10 cellular contexts compared by ENCODE assay signal in the genomic region with DNA sequence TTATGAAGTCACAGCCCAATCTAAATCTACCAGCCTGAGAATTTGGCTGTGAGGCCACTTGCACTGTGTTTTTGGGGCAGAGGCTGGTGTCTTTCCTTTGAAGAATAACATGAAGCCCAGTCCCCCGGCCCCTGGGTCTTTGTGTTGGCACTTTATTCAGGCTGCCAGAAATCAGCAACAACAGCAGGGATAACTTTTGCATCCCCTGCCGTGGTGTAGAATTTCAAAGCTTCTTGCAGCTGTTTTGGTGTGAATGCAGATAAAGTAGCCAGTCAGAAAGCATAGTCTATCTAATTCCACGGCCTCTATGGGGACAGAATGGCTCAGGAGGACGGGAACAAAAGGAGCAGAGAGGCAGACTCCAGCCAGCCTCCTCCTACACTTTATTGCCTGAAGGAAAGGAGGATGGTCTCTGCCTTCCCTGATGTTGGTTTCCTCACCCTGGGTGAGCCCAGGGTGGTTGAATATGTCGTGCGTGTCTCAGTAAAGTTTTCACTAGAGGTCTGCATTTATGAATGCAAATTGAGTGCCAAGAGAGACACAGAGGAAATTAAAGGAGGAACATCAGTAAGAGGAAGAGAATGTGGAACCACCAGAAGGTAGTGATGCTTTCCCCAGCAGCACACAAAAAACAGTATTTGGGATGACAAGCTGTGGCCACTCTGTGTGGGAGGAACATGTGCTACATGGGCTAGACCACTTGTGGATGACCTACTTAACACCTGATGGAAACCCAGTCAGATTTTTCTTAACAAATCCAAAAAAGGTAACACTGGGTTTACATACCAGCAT.
DNase-seq lines count a peak whose midpoint lies in the region; ATAC-seq and TF ChIP-seq lines count a peak whose summit lies in the region.
"Had no signal": no experiment of that assay in that cellular context is flagged by ENCODE, and none has a peak within 500 bp of the region (broad histone marks: within the 10 kb centered on the region; RNA-seq: fewer than 3 reads in every experiment).

No MANE protein-coding gene starts in this region.

- peak overlapping the region; percentile 74 for H3K27ac Mint-ChIP-seq in activated CD8-positive, alpha-beta T cell treated with anti-CD3 and anti-CD28 coated beads for 36 hours
- no peak overlapping the region for H3K27ac Mint-ChIP-seq in activated CD8-positive, alpha-beta T cell treated with anti-CD3 and anti-CD28 coated beads, Interleukin-2, amount 10 ng/mL, durations not matched to agents 7 days and 5 days
- peak overlapping the region; percentile 77 for H3K27ac Mint-ChIP-seq in activated T-helper 17 cell treated with anti-CD3 and anti-CD28 coated beads, Interleukin-2, amount 50 U/mL, for 72 hours
- H3K27ac Mint-ChIP-seq in stimulated activated naive B cell treated with anti-CD40 and anti-IgM and Interleukin-4, amounts not matched to agents 10 μg/mL and 1 μg/mL and 100 μg/mL, for 72 hours = peak overlapping the region; percentile 65

- POLR2A ChIA-PET in activated CD8-positive, alpha-beta T cell treated with anti-CD3 and anti-CD28 coated beads for 36 hours (lab: Charles Lee) = no interaction called here
- POLR2A ChIA-PET in activated CD8-positive, alpha-beta T cell treated with anti-CD3 and anti-CD28 coated beads, Interleukin-2, amount 10 ng/mL, durations not matched to agents 7 days and 5 days (lab: Charles Lee) = interaction anchor here (0.9 to 1.0 kb wide), 3 partner anchors 10 to 142 kb away, joined by 3 to 5 read pairs (median 3); a partner anchor contains a TSS

- no peak for TF ChIP-seq CTCF in activated CD8-positive, alpha-beta T cell treated with anti-CD3 and anti-CD28 coated beads for 36 hours (IDR thresholded peaks at IDR 0.05)

- H3K9me3 Mint-ChIP-seq in activated CD8-positive, alpha-beta T cell treated with anti-CD3 and anti-CD28 coated beads for 36 hours = peaks cover 13% of the 10 kb centered on the region
- H3K9me3 Mint-ChIP-seq in activated CD8-positive, alpha-beta T cell treated with anti-CD3 and anti-CD28 coated beads, Interleukin-2, amount 10 ng/mL, durations not matched to agents 7 days and 5 days (ENCODE audit: insufficient read depth) = peaks cover 7% of the 10 kb centered on the region
- peaks cover 3% of the 10 kb centered on the region for H3K9me3 Mint-ChIP-seq in activated T-helper 17 cell treated with anti-CD3 and anti-CD28 coated beads, Interleukin-2, amount 50 U/mL, for 72 hours
- no peaks in the 10 kb centered on the region for H3K9me3 Mint-ChIP-seq in stimulated activated naive B cell treated with anti-CD40 and anti-IgM and Interleukin-4, amounts not matched to agents 10 μg/mL and 1 μg/mL and 100 μg/mL, for 72 hours

- H3K27me3 Mint-ChIP-seq in activated CD8-positive, alpha-beta T cell treated with anti-CD3 and anti-CD28 coated beads for 36 hours = no peaks in the 10 kb centered on the region
- no peaks in the 10 kb centered on the region for H3K27me3 Mint-ChIP-seq in activated CD8-positive, alpha-beta T cell treated with anti-CD3 and anti-CD28 coated beads, Interleukin-2, amount 10 ng/mL, durations not matched to agents 7 days and 5 days (ENCODE audit: low read depth)
- no peaks in the 10 kb centered on the region for H3K27me3 Mint-ChIP-seq in activated T-helper 17 cell treated with anti-CD3 and anti-CD28 coated beads, Interleukin-2, amount 50 U/mL, for 72 hours
- no peaks in the 10 kb centered on the region for H3K27me3 Mint-ChIP-seq in stimulated activated naive B cell treated with anti-CD40 and anti-IgM and Interleukin-4, amounts not matched to agents 10 μg/mL and 1 μg/mL and 100 μg/mL, for 72 hours
- H3K27me3 Mint-ChIP-seq: activated CD4-positive, alpha-beta T cell treated with anti-CD3 and anti-CD28 coated beads, Interleukin-2, amount 10 ng/mL, durations not matched to agents 7 days and 5 days had no signal

- peak; percentile 21 for ATAC-seq in activated CD8-positive, alpha-beta T cell treated with anti-CD3 and anti-CD28 coated beads for 36 hours
- ATAC-seq in activated CD8-positive, alpha-beta T cell treated with anti-CD3 and anti-CD28 coated beads, Interleukin-2, amount 10 ng/mL, durations not matched to agents 7 days and 5 days = no peak
- peak; percentile 61 for ATAC-seq in activated T-helper 17 cell treated with anti-CD3 and anti-CD28 coated beads, Interleukin-2, amount 50 U/mL, for 72 hours (replicated peaks)
- peak; percentile 88 to 90 for ATAC-seq in stimulated activated naive B cell treated with anti-CD40 and anti-IgM and Interleukin-4, amounts not matched to agents 10 μg/mL and 1 μg/mL and 100 μg/mL, for 72 hours (replicated peaks)

- intact Hi-C loops in activated CD8-positive, alpha-beta T cell treated with anti-CD3 and anti-CD28 coated beads for 36 hours (cut with micrococcal nuclease) = no loop called here

- DNase-seq in activated CD8-positive, alpha-beta T cell treated with anti-CD3 and anti-CD28 coated beads for 36 hours = no peak
- DNase-seq in activated CD8-positive, alpha-beta T cell treated with anti-CD3 and anti-CD28 coated beads, Interleukin-2, amount 10 ng/mL, durations not matched to agents 7 days and 5 days = no peak
- DNase-seq in iPS-NIHi7 (ENCODE audit: extremely low spot score) (peak; percentile 39), NCI-H524 treated with DMSO at 0.1 percent for 48 hours (lab: John Stamatoyannopoulos, UW) (no peak), cerebellum (ENCODE audit: low spot score) (no peak), Ammon's horn (ENCODE audit: low spot score) (no peak)
- DNase-seq in stimulated activated naive B cell treated with anti-CD40 and anti-IgM and Interleukin-4, amounts not matched to agents 10 μg/mL and 1 μg/mL and 100 μg/mL, for 72 hours = peak; percentile 30
- DNase-seq: activated CD4-positive, alpha-beta T cell treated with anti-CD3 and anti-CD28 coated beads, Interleukin-2, amount 10 ng/mL, durations not matched to agents 7 days and 5 days; central memory CD4-positive, alpha-beta T cell had no signal

- CTCF ChIA-PET in activated CD8-positive, alpha-beta T cell treated with anti-CD3 and anti-CD28 coated beads for 36 hours (lab: Charles Lee) = interaction anchor here (1.0 to 1.8 kb wide), 2 partner anchors 10 to 11 kb away, joined by 3 to 4 read pairs; no protein-coding TSS in a partner anchor
- CTCF ChIA-PET in activated CD8-positive, alpha-beta T cell treated with anti-CD3 and anti-CD28 coated beads, Interleukin-2, amount 10 ng/mL, durations not matched to agents 7 days and 5 days (lab: Charles Lee) = no interaction called here

- peaks cover 93% of the 10 kb centered on the region for H3K36me3 Mint-ChIP-seq in activated CD8-positive, alpha-beta T cell treated with anti-CD3 and anti-CD28 coated beads for 36 hours (ENCODE audit: low read depth)
- H3K36me3 Mint-ChIP-seq in activated CD8-positive, alpha-beta T cell treated with anti-CD3 and anti-CD28 coated beads, Interleukin-2, amount 10 ng/mL, durations not matched to agents 7 days and 5 days (ENCODE audit: low read depth) = peaks cover 67% of the 10 kb centered on the region
- H3K36me3 Mint-ChIP-seq in activated T-helper 17 cell treated with anti-CD3 and anti-CD28 coated beads, Interleukin-2, amount 50 U/mL, for 72 hours (ENCODE audit: low read depth) = peaks cover 100% of the 10 kb centered on the region
- peaks cover 30 to 55% of the 10 kb centered on the region in 2 donors for H3K36me3 Mint-ChIP-seq in stimulated activated naive B cell treated with anti-CD40 and anti-IgM and Interleukin-4, amounts not matched to agents 10 μg/mL and 1 μg/mL and 100 μg/mL, for 72 hours

- no peak overlapping the region for H3K4me3 Mint-ChIP-seq in activated CD8-positive, alpha-beta T cell treated with anti-CD3 and anti-CD28 coated beads for 36 hours
- H3K4me3 Mint-ChIP-seq in activated CD8-positive, alpha-beta T cell treated with anti-CD3 and anti-CD28 coated beads, Interleukin-2, amount 10 ng/mL, durations not matched to agents 7 days and 5 days = no peak overlapping the region
- H3K4me3 Mint-ChIP-seq in activated T-helper 17 cell treated with anti-CD3 and anti-CD28 coated beads, Interleukin-2, amount 50 U/mL, for 72 hours = peak overlapping the region; percentile 19
- no peak overlapping the region for H3K4me3 Mint-ChIP-seq in stimulated activated naive B cell treated with anti-CD40 and anti-IgM and Interleukin-4, amounts not matched to agents 10 μg/mL and 1 μg/mL and 100 μg/mL, for 72 hours
- H3K4me3 Mint-ChIP-seq: activated CD4-positive, alpha-beta T cell treated with anti-CD3 and anti-CD28 coated beads, Interleukin-2, amount 10 ng/mL, durations not matched to agents 7 days and 5 days had no signal

- H3K4me1 Mint-ChIP-seq in activated CD8-positive, alpha-beta T cell treated with anti-CD3 and anti-CD28 coated beads for 36 hours (ENCODE audit: low read depth) = peaks cover 83% of the 10 kb centered on the region
- H3K4me1 Mint-ChIP-seq in activated CD8-positive, alpha-beta T cell treated with anti-CD3 and anti-CD28 coated beads, Interleukin-2, amount 10 ng/mL, durations not matched to agents 7 days and 5 days (ENCODE audit: low read depth) = peaks cover 58% of the 10 kb centered on the region
- H3K4me1 Mint-ChIP-seq in activated T-helper 17 cell treated with anti-CD3 and anti-CD28 coated beads, Interleukin-2, amount 50 U/mL, for 72 hours = peaks cover 63% of the 10 kb centered on the region
- peaks cover 43 to 62% of the 10 kb centered on the region in 2 donors for H3K4me1 Mint-ChIP-seq in stimulated activated naive B cell treated with anti-CD40 and anti-IgM and Interleukin-4, amounts not matched to agents 10 μg/mL and 1 μg/mL and 100 μg/mL, for 72 hours

Comparison
In these comparisons a context has a peak if more than half of its experiments do, and no peak if none do; other contexts are left out.
1. DNase-seq: peak in iPS-NIHi7 (single experiment) and stimulated activated naive B cell treated with anti-CD40 and anti-IgM and Interleukin-4, amounts not matched to agents 10 μg/mL and 1 μg/mL and 100 μg/mL, for 72 hours (single experiment); none in activated CD8-positive, alpha-beta T cell treated with anti-CD3 and anti-CD28 coated beads for 36 hours (single experiment), activated CD8-positive, alpha-beta T cell treated with anti-CD3 and anti-CD28 coated beads, Interleukin-2, amount 10 ng/mL, durations not matched to agents 7 days and 5 days (single experiment), NCI-H524 treated with DMSO at 0.1 percent for 48 hours (single experiment), cerebellum (single experiment) and Ammon's horn (single experiment).